In the genomic region with DNA sequence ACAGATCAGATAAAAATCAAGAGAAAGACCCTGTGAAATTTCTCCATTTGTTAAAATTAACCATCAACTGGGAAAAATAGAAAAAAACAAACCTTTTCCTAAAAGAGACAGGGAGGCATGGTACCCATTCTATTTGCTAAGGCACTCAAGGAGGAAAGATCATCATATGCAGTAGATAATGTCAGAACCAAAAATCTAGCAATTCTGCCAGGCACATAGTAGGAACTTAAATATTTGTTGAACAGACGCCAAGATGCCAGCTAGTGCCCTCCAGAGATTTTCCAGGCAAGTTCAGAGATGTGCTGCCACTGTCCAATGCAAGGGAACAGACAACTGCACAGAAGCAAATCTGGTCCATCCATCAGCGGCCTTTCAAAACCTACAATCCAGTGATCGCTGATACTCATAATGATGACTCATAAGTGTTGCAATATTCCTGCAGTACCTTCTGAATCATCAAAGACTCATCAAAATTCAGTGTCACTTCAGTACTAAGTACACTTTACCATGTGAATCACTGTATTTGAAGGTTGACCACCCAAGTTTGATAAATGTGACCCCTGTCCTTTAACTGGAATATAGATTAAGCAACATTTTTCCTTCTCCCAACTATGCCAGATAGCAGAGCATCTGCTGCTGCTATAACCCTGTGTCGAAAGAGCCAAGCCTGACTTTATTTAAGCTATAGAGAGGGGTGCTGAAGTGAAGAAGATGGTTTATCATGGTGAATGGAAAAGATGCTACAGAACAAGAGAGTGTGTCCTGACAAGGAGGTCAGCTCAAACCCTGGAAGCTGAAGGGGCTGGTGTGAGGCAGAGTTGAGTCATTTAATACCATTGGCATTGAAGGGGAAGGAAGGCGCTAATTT, we compare ENCODE assay signal across 1 cellular context.
TF ChIP-seq lines count a peak whose summit lies in the region.

No MANE protein-coding gene starts in this region.

TF ChIP-seq in HepG2, 621 proteins besides CTCF, POLR2A, EP300 and RAD21 (continued from another document and continues in another):
- TF ChIP-seq, protein P1, sequence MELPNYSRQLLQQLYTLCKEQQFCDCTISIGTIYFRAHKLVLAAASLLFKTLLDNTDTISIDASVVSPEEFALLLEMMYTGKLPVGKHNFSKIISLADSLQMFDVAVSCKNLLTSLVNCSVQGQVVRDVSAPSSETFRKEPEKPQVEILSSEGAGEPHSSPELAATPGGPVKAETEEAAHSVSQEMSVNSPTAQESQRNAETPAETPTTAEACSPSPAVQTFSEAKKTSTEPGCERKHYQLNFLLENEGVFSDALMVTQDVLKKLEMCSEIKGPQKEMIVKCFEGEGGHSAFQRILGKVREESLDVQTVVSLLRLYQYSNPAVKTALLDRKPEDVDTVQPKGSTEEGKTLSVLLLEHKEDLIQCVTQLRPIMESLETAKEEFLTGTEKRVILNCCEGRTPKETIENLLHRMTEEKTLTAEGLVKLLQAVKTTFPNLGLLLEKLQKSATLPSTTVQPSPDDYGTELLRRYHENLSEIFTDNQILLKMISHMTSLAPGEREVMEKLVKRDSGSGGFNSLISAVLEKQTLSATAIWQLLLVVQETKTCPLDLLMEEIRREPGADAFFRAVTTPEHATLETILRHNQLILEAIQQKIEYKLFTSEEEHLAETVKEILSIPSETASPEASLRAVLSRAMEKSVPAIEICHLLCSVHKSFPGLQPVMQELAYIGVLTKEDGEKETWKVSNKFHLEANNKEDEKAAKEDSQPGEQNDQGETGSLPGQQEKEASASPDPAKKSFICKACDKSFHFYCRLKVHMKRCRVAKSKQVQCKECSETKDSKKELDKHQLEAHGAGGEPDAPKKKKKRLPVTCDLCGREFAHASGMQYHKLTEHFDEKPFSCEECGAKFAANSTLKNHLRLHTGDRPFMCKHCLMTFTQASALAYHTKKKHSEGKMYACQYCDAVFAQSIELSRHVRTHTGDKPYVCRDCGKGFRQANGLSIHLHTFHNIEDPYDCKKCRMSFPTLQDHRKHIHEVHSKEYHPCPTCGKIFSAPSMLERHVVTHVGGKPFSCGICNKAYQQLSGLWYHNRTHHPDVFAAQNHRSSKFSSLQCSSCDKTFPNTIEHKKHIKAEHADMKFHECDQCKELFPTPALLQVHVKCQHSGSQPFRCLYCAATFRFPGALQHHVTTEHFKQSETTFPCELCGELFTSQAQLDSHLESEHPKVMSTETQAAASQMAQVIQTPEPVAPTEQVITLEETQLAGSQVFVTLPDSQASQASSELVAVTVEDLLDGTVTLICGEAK (IDR thresholded peaks at IDR 0.05) = no peak
- TF ChIP-seq, protein P1 (CRISPR knock-in tag; IDR thresholded peaks at IDR 0.05) = no peak
- peak; percentile 64; the same call in 1 of the 2 replicates for TF ChIP-seq GATA4 (IDR thresholded peaks at IDR 0.05; ENCODE audit: borderline replicate concordance, low read depth)
- TF ChIP-seq ATM (IDR thresholded peaks at IDR 0.05; ENCODE audit: borderline replicate concordance) = no peak
- TF ChIP-seq, protein P2, sequence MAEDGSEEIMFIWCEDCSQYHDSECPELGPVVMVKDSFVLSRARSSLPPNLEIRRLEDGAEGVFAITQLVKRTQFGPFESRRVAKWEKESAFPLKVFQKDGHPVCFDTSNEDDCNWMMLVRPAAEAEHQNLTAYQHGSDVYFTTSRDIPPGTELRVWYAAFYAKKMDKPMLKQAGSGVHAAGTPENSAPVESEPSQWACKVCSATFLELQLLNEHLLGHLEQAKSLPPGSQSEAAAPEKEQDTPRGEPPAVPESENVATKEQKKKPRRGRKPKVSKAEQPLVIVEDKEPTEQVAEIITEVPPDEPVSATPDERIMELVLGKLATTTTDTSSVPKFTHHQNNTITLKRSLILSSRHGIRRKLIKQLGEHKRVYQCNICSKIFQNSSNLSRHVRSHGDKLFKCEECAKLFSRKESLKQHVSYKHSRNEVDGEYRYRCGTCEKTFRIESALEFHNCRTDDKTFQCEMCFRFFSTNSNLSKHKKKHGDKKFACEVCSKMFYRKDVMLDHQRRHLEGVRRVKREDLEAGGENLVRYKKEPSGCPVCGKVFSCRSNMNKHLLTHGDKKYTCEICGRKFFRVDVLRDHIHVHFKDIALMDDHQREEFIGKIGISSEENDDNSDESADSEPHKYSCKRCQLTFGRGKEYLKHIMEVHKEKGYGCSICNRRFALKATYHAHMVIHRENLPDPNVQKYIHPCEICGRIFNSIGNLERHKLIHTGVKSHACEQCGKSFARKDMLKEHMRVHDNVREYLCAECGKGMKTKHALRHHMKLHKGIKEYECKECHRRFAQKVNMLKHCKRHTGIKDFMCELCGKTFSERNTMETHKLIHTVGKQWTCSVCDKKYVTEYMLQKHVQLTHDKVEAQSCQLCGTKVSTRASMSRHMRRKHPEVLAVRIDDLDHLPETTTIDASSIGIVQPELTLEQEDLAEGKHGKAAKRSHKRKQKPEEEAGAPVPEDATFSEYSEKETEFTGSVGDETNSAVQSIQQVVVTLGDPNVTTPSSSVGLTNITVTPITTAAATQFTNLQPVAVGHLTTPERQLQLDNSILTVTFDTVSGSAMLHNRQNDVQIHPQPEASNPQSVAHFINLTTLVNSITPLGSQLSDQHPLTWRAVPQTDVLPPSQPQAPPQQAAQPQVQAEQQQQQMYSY (CRISPR knock-in tag; IDR thresholded peaks at IDR 0.05) = no peak
- no peak for TF ChIP-seq ZNF337 (CRISPR knock-in tag; IDR thresholded peaks at IDR 0.05; ENCODE audit: borderline replicate concordance, low read depth)
- peak; percentile 70 for TF ChIP-seq THAP11 (CRISPR knock-in tag; IDR thresholded peaks at IDR 0.05)
- TF ChIP-seq RCOR2 (CRISPR knock-in tag; IDR thresholded peaks at IDR 0.05) = peak; percentile 72; the same call in 1 of the 2 replicates
- no peak for TF ChIP-seq ZNF260 (CRISPR knock-in tag; IDR thresholded peaks at IDR 0.05; ENCODE audit: borderline replicate concordance, low read depth)
- TF ChIP-seq ARHGAP35 (CRISPR knock-in tag; IDR thresholded peaks at IDR 0.05; ENCODE audit: borderline replicate concordance) = no peak
- peak; percentile 90 for TF ChIP-seq GATAD2A (CRISPR knock-in tag; IDR thresholded peaks at IDR 0.05)
- no peak for TF ChIP-seq NFYB (CRISPR knock-in tag; IDR thresholded peaks at IDR 0.05)
- no peak for TF ChIP-seq GLI4 (CRISPR knock-in tag; IDR thresholded peaks at IDR 0.05; ENCODE audit: borderline replicate concordance)
- TF ChIP-seq, protein P3, sequence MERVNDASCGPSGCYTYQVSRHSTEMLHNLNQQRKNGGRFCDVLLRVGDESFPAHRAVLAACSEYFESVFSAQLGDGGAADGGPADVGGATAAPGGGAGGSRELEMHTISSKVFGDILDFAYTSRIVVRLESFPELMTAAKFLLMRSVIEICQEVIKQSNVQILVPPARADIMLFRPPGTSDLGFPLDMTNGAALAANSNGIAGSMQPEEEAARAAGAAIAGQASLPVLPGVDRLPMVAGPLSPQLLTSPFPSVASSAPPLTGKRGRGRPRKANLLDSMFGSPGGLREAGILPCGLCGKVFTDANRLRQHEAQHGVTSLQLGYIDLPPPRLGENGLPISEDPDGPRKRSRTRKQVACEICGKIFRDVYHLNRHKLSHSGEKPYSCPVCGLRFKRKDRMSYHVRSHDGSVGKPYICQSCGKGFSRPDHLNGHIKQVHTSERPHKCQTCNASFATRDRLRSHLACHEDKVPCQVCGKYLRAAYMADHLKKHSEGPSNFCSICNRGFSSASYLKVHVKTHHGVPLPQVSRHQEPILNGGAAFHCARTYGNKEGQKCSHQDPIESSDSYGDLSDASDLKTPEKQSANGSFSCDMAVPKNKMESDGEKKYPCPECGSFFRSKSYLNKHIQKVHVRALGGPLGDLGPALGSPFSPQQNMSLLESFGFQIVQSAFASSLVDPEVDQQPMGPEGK (CRISPR knock-in tag; IDR thresholded peaks at IDR 0.05) = no peak
- TF ChIP-seq NFKB2 (CRISPR knock-in tag; IDR thresholded peaks at IDR 0.05; ENCODE audit: borderline replicate concordance) = no peak
- TF ChIP-seq, protein P4, sequence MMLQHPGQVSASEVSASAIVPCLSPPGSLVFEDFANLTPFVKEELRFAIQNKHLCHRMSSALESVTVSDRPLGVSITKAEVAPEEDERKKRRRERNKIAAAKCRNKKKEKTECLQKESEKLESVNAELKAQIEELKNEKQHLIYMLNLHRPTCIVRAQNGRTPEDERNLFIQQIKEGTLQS (CRISPR knock-in tag; IDR thresholded peaks at IDR 0.05) = peak; percentile 92
- TF ChIP-seq HOXA9 (CRISPR knock-in tag; IDR thresholded peaks at IDR 0.05; ENCODE audit: borderline replicate concordance) = no peak
- peak; percentile 40; the same call in 1 of the 2 replicates for TF ChIP-seq NFE2 (CRISPR knock-in tag; IDR thresholded peaks at IDR 0.05)
- 0 out of 2 replicates have a peak, but pooled peaks have one; percentile 33 for TF ChIP-seq SMAD3 (CRISPR knock-in tag; IDR thresholded peaks at IDR 0.05)
- TF ChIP-seq, protein P5, sequence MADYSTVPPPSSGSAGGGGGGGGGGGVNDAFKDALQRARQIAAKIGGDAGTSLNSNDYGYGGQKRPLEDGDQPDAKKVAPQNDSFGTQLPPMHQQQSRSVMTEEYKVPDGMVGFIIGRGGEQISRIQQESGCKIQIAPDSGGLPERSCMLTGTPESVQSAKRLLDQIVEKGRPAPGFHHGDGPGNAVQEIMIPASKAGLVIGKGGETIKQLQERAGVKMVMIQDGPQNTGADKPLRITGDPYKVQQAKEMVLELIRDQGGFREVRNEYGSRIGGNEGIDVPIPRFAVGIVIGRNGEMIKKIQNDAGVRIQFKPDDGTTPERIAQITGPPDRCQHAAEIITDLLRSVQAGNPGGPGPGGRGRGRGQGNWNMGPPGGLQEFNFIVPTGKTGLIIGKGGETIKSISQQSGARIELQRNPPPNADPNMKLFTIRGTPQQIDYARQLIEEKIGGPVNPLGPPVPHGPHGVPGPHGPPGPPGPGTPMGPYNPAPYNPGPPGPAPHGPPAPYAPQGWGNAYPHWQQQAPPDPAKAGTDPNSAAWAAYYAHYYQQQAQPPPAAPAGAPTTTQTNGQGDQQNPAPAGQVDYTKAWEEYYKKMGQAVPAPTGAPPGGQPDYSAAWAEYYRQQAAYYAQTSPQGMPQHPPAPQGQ (CRISPR knock-in tag; IDR thresholded peaks at IDR 0.05; ENCODE audit: borderline replicate concordance) = no peak
- TF ChIP-seq ZFP36 (IDR thresholded peaks at IDR 0.05; ENCODE audit: borderline replicate concordance, low read depth, low read length, partially characterized antibody) = no peak
- TF ChIP-seq, protein P6, sequence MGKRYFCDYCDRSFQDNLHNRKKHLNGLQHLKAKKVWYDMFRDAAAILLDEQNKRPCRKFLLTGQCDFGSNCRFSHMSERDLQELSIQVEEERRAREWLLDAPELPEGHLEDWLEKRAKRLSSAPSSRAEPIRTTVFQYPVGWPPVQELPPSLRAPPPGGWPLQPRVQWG (CRISPR knock-in tag; IDR thresholded peaks at IDR 0.05; ENCODE audit: borderline replicate concordance, low read depth) = no peak
- TF ChIP-seq ZNF367 (CRISPR knock-in tag; IDR thresholded peaks at IDR 0.05; ENCODE audit: borderline replicate concordance) = no peak
- no peak for TF ChIP-seq ZNF775 (CRISPR knock-in tag; IDR thresholded peaks at IDR 0.05; ENCODE audit: borderline replicate concordance)
- no peak for TF ChIP-seq ZNF34 (CRISPR knock-in tag; IDR thresholded peaks at IDR 0.05; ENCODE audit: borderline replicate concordance)
- TF ChIP-seq KDM2A (CRISPR knock-in tag; IDR thresholded peaks at IDR 0.05; ENCODE audit: borderline replicate concordance, low read depth) = 0 out of 2 replicates have a peak, but pooled peaks have one; percentile 24
- TF ChIP-seq, protein P7, sequence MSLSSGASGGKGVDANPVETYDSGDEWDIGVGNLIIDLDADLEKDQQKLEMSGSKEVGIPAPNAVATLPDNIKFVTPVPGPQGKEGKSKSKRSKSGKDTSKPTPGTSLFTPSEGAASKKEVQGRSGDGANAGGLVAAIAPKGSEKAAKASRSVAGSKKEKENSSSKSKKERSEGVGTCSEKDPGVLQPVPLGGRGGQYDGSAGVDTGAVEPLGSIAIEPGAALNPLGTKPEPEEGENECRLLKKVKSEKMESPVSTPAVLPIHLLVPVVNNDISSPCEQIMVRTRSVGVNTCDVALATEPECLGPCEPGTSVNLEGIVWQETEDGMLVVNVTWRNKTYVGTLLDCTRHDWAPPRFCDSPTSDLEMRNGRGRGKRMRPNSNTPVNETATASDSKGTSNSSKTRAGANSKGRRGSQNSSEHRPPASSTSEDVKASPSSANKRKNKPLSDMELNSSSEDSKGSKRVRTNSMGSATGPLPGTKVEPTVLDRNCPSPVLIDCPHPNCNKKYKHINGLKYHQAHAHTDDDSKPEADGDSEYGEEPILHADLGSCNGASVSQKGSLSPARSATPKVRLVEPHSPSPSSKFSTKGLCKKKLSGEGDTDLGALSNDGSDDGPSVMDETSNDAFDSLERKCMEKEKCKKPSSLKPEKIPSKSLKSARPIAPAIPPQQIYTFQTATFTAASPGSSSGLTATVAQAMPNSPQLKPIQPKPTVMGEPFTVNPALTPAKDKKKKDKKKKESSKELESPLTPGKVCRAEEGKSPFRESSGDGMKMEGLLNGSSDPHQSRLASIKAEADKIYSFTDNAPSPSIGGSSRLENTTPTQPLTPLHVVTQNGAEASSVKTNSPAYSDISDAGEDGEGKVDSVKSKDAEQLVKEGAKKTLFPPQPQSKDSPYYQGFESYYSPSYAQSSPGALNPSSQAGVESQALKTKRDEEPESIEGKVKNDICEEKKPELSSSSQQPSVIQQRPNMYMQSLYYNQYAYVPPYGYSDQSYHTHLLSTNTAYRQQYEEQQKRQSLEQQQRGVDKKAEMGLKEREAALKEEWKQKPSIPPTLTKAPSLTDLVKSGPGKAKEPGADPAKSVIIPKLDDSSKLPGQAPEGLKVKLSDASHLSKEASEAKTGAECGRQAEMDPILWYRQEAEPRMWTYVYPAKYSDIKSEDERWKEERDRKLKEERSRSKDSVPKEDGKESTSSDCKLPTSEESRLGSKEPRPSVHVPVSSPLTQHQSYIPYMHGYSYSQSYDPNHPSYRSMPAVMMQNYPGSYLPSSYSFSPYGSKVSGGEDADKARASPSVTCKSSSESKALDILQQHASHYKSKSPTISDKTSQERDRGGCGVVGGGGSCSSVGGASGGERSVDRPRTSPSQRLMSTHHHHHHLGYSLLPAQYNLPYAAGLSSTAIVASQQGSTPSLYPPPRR (CRISPR knock-in tag; IDR thresholded peaks at IDR 0.05; ENCODE audit: borderline replicate concordance) = peak; percentile 69
- 0 out of 2 replicates have a peak, but pooled peaks have one; percentile 42 for TF ChIP-seq KDM4B (CRISPR knock-in tag; IDR thresholded peaks at IDR 0.05)
